13 cellular contexts compared by ENCODE assay signal in genomic region chr3:172447611-172448579, GRCh38. TPM values are rescaled to one million over a fixed set of nuclear protein-coding genes. Genes with fewer than 3 reads are reported as not detected.
DNase-seq lines count a peak whose midpoint lies in the region; ATAC-seq, FAIRE-seq and TF ChIP-seq lines count a peak whose summit lies in the region.
"Had no signal": no experiment of that assay in that cellular context is flagged by ENCODE, and none has a peak within 500 bp of the region (broad histone marks: within the 10 kb centered on the region; RNA-seq: fewer than 3 reads in every experiment).

GHSR (minus strand) TSS chr3:172448456; CDS start chr3:172448413, 43 bp downstream.

- 65% methylated on average over 57 of the region's 76 CpGs for WGBS in HepG2 (ENCODE audit: low lambda C conversion rate)

- in situ Hi-C loops in HepG2 (cut with HindIII; ENCODE audit: extremely low pct_ligation_motif_present, low pct_unique_long_range_greater_than_20kb) = no loop called here

- BruUV-seq in HepG2 (replicated peaks; lab: Mats Ljungman, UMichigan) = no TSS peak

- CTCF ChIA-PET in HepG2 (lab: Yijun Ruan, JAX; ENCODE audit: low intra/inter-chr PET ratio, low total read pairs) = no interaction called here

- H3K36me3 ChIP-seq in CD4-positive, CD25-positive, alpha-beta regulatory T cell (ENCODE audit: control insufficient read depth, insufficient read depth, low read length) = no peaks in the 10 kb centered on the region
- H3K36me3 ChIP-seq in HepG2 (replicated peaks in 1 of 2; ENCODE audit: control insufficient read depth in 1 of 2, insufficient read depth in 2 of 2, low read length in 2 of 2) = no peaks in the 10 kb centered on the region
- H3K36me3 ChIP-seq: Peyer's patch had no signal

- no peak for TF ChIP-seq POLR2A in HepG2 (IDR thresholded peaks at IDR 0.05; ENCODE audit: insufficient read depth in 1 of 2, low read depth in 2 of 2, low read length in 2 of 2)

- no peak within 1 kb of the TSS for H3K9ac ChIP-seq in HepG2 (ENCODE audit: insufficient read depth, low read depth, low read length)

- H3K4me3 ChIP-seq in CD4-positive, CD25-positive, alpha-beta regulatory T cell (ENCODE audit: low read depth, low read length) = no peak within 1 kb of the TSS
- no peak within 1 kb of the TSS for H3K4me3 ChIP-seq in HepG2 (replicated peaks in 1 of 3; ENCODE audit: insufficient read depth in 1 of 3, low read depth in 2 of 3, low read length in 3 of 3)
- H3K4me3 ChIP-seq: Peyer's patch had no signal

- no peaks in the 10 kb centered on the region for H3K9me3 ChIP-seq in CD4-positive, CD25-positive, alpha-beta regulatory T cell (ENCODE audit: control insufficient read depth in 2 of 2, low read length in 2 of 2)
- H3K9me3 ChIP-seq in HepG2 (ENCODE audit: low read length) = no peaks in the 10 kb centered on the region
- H3K9me3 ChIP-seq: Peyer's patch had no signal

- peaks cover 13% of the 10 kb centered on the region for H3K4me1 ChIP-seq in CD4-positive, CD25-positive, alpha-beta regulatory T cell (ENCODE audit: control insufficient read depth, insufficient read depth, low read length, poor library complexity, severe bottlenecking)
- H3K4me1 ChIP-seq in HepG2 (ENCODE audit: insufficient read depth, low read length) = peaks cover 6% of the 10 kb centered on the region

- no peak for ATAC-seq in CD4-positive, CD25-positive, alpha-beta regulatory T cell (ENCODE audit: low read depth in 2 of 2)
- ATAC-seq in activated naive CD4-positive, alpha-beta T cell treated with anti-CD3 and anti-CD28 coated beads, Interleukin-2, amount 50 U/mL, for 72 hours = peak; percentile 39 to 44
- no peak for ATAC-seq in memory B cell (ENCODE audit: low read depth)
- no peak; the same call in 2 of the 3 replicates for ATAC-seq in HepG2
- no peak for ATAC-seq in GM19397 (IDR thresholded peaks at IDR 0.05; ENCODE audit: unreplicated experiment)

- H3K4me1 Mint-ChIP-seq in CD4-positive, CD25-positive, alpha-beta regulatory T cell = peaks cover 14 to 33% (median 24%) of the 10 kb centered on the region in 4 donors
- H3K4me1 Mint-ChIP-seq in memory B cell = peaks cover 19% of the 10 kb centered on the region

- H4K20me1 ChIP-seq in HepG2 (ENCODE audit: insufficient read depth, low read length) = no peaks in the 10 kb centered on the region; the same call in 1 of the 2 replicates

- H3K4me2 ChIP-seq in HepG2 (ENCODE audit: low read depth, low read length) = no peak within 1 kb of the TSS

- no peak within 1 kb of the TSS for H3K27ac ChIP-seq in CD4-positive, CD25-positive, alpha-beta regulatory T cell (ENCODE audit: insufficient read depth, low read length, poor library complexity, severe bottlenecking)
- no peak within 1 kb of the TSS for H3K27ac ChIP-seq in HepG2 (ENCODE audit: extremely low read length, insufficient read depth, low read length)
- H3K27ac ChIP-seq: Peyer's patch had no signal

- FAIRE-seq in HTR-8/SVneo (lab: Jason Lieb, UNC) (peak; percentile 52), HepG2 (lab: Jason Lieb, UNC) (no peak)
- FAIRE-seq: bronchial epithelial cell had no signal

- H3K79me2 ChIP-seq in HepG2 (ENCODE audit: insufficient read depth, low read length) = no peaks in the 10 kb centered on the region

- peaks cover 0 to 10% (median 2%) of the 10 kb centered on the region in 7 donors for H3K9me3 Mint-ChIP-seq in CD4-positive, CD25-positive, alpha-beta regulatory T cell
- no peaks in the 10 kb centered on the region for H3K9me3 Mint-ChIP-seq in activated naive CD4-positive, alpha-beta T cell treated with anti-CD3 and anti-CD28 coated beads, Interleukin-2, amount 50 U/mL, for 72 hours
- H3K9me3 Mint-ChIP-seq in memory B cell = peaks cover 2% of the 10 kb centered on the region

- peak in 1 of 3 donors; percentile 37 for DNase-seq in CD4-positive, CD25-positive, alpha-beta regulatory T cell
- DNase-seq in HTR-8/SVneo (ENCODE audit: insufficient read length, low spot score) (no peak), memory B cell (ENCODE audit: low spot score in 2 of 2) (no peak), HepG2 (ENCODE audit: low spot score) (no peak), kidney tubule cell (ENCODE audit: low spot score) (no peak), GOT3 (lab: John Stamatoyannopoulos, UW) (no peak)
- DNase-seq in activated naive CD4-positive, alpha-beta T cell treated with anti-CD3 and anti-CD28 coated beads, Interleukin-2, amount 50 U/mL, for 72 hours (ENCODE audit: low spot score in 2 of 2) = no peak
- DNase-seq: NCI-H2081 treated with DMSO at 0.1 percent for 48 hours had no signal

- no peak within 1 kb of the TSS for H2AFZ ChIP-seq in HepG2 (ENCODE audit: low read length)

- H3K36me3 Mint-ChIP-seq in CD4-positive, CD25-positive, alpha-beta regulatory T cell = no peaks in the 10 kb centered on the region
- peaks cover 13 to 28% of the 10 kb centered on the region in 2 donors for H3K36me3 Mint-ChIP-seq in activated naive CD4-positive, alpha-beta T cell treated with anti-CD3 and anti-CD28 coated beads, Interleukin-2, amount 50 U/mL, for 72 hours
- H3K36me3 Mint-ChIP-seq in memory B cell = peaks cover 4% of the 10 kb centered on the region

- no peak for TF ChIP-seq RAD21 in HepG2 (CRISPR knock-in tag; IDR thresholded peaks at IDR 0.05)

- H3K27ac Mint-ChIP-seq in CD4-positive, CD25-positive, alpha-beta regulatory T cell = no peak within 1 kb of the TSS
- no peak within 1 kb of the TSS for H3K27ac Mint-ChIP-seq in activated naive CD4-positive, alpha-beta T cell treated with anti-CD3 and anti-CD28 coated beads, Interleukin-2, amount 50 U/mL, for 72 hours
- H3K27ac Mint-ChIP-seq in memory B cell = no peak within 1 kb of the TSS

- peak within 1 kb of the TSS; percentile 6 to 75 (median 54) for H3K4me3 Mint-ChIP-seq in CD4-positive, CD25-positive, alpha-beta regulatory T cell
- peak within 1 kb of the TSS; percentile 21 for H3K4me3 Mint-ChIP-seq in memory B cell

- TF ChIP-seq CTCF in HepG2 (CRISPR knock-in tag; IDR thresholded peaks at IDR 0.05) = no peak

- TF ChIP-seq EP300 in HepG2 (IDR thresholded peaks at IDR 0.05; ENCODE audit: low read depth in 2 of 2, low read length in 2 of 2) (no peak), HepG2 (CRISPR knock-in tag; IDR thresholded peaks at IDR 0.05; ENCODE audit: borderline replicate concordance) (no peak)

- H3K27me3 Mint-ChIP-seq in CD4-positive, CD25-positive, alpha-beta regulatory T cell = peaks cover 80% of the 10 kb centered on the region
- H3K27me3 Mint-ChIP-seq in memory B cell = peaks cover 34% of the 10 kb centered on the region

- intact Hi-C loops in HepG2 (cut with micrococcal nuclease; ENCODE audit: unreplicated experiment) = no loop called here

- H3K27me3 ChIP-seq in CD4-positive, CD25-positive, alpha-beta regulatory T cell (ENCODE audit: control insufficient read depth, insufficient read depth, low read length) = peaks cover 60% of the 10 kb centered on the region
- H3K27me3 ChIP-seq in HepG2 (ENCODE audit: control insufficient read depth in 1 of 2, insufficient read depth in 2 of 2, low read length in 2 of 2) = peaks cover 3 to 16% of the 10 kb centered on the region in 2 experiments; a peak in 4 of 5 replicates

- POLR2A ChIA-PET in HepG2 (lab: Yijun Ruan, JAX) = no interaction called here

TF ChIP-seq in HepG2, 621 proteins besides CTCF, POLR2A, EP300 and RAD21:
- no peak for TF ChIP-seq CEBPG (CRISPR knock-in tag; IDR thresholded peaks at IDR 0.05)

RNA-seq across cellular contexts. Expression of gene GHSR, which starts in this region (rescaled TPM):
- not detected for total RNA-seq in CD4-positive, CD25-positive, alpha-beta regulatory T cell
- not detected for polyA plus RNA-seq in CD4-positive, CD25-positive, alpha-beta regulatory T cell
- not detected for total RNA-seq in activated naive CD4-positive, alpha-beta T cell treated with anti-CD3 and anti-CD28 coated beads, Interleukin-2, amount 50 U/mL, for 72 hours
- not detected in 2 replicates for total RNA-seq in HepG2 (2016; rRNA removed; fragmentation: Illumina TruSeq; extraction: Trizol)
- total RNA-seq in HepG2 (2016; cell fraction: cytosol; rRNA removed; fragmentation: Illumina TruSeq; extraction: Trizol; ENCODE audit: low read depth) = not detected in 2 replicates
- not detected in 2 replicates for total RNA-seq in HepG2 (2016; cell fraction: insoluble cytoplasmic fraction; rRNA removed; fragmentation: Illumina TruSeq; extraction: Trizol)
- total RNA-seq in HepG2 (2016; cell fraction: membrane; rRNA removed; fragmentation: Illumina TruSeq; extraction: Trizol) = not detected in 2 replicates
- total RNA-seq in HepG2 (2016; cell fraction: nucleus; rRNA removed; fragmentation: Illumina TruSeq; extraction: Trizol) = not detected in 2 replicates
- not detected in 2 replicates for polyA plus RNA-seq in HepG2 (2011; rRNA removed)
- polyA plus RNA-seq in HepG2 (2011; cell fraction: cytosol; rRNA removed) = not detected in 2 replicates
- polyA plus RNA-seq in HepG2 (2011; cell fraction: nucleus; rRNA removed) = not detected in 2 replicates
- polyA plus RNA-seq in HepG2 (2012) = not detected in 2 replicates
- not detected in 2 replicates for polyA plus RNA-seq in HepG2 (2016; cell fraction: cytosol; fragmentation: Illumina TruSeq; extraction: Trizol; ENCODE audit: low read depth)
- not detected in 2 replicates for polyA plus RNA-seq in HepG2 (2016; cell fraction: insoluble cytoplasmic fraction; fragmentation: Illumina TruSeq; extraction: Trizol; ENCODE audit: low read depth)
- polyA plus RNA-seq in HepG2 (2016; cell fraction: membrane; fragmentation: Illumina TruSeq; extraction: Trizol; ENCODE audit: low read depth) = not detected in 2 replicates
- polyA plus RNA-seq in HepG2 (2016; cell fraction: nucleus; fragmentation: Illumina TruSeq; extraction: Trizol; ENCODE audit: insufficient read depth, low read depth) = not detected in 2 replicates
- not detected in 2 replicates for polyA minus RNA-seq in HepG2 (2011; rRNA and poly(A)+ RNA removed; ENCODE audit: low replicate concordance)
- not detected in 2 replicates for polyA minus RNA-seq in HepG2 (2011; cell fraction: cytosol; rRNA and poly(A)+ RNA removed)
- not detected in 2 replicates for polyA minus RNA-seq in HepG2 (2011; cell fraction: nucleus; rRNA and poly(A)+ RNA removed)
- total RNA-seq: bronchial epithelial cell, fibroblast of lung, liver, Peyer's patch had no signal
- polyA plus RNA-seq: fibroblast of lung, liver had no signal

Comparison
In these comparisons a context has a peak if more than half of its experiments do, and no peak if none do; other contexts are left out.
1. Peak in ATAC-seq in activated naive CD4-positive, alpha-beta T cell treated with anti-CD3 and anti-CD28 coated beads, Interleukin-2, amount 50 U/mL, for 72 hours; RNA of the gene not detected or under 1 TPM.